ENCODE assay signal across 21 cellular contexts in genomic region chr1:21813542-21813941, GRCh38. TPM values are rescaled to one million over a fixed set of nuclear protein-coding genes. Genes with fewer than 3 reads are reported as not detected.
"Had no signal": no experiment of that assay in that cellular context is flagged by ENCODE, and none has a peak within 500 bp of the region (broad histone marks: within the 10 kb centered on the region; RNA-seq: fewer than 3 reads in every experiment).

No MANE protein-coding gene starts in this region.

- H3K9me3 Mint-ChIP-seq: activated naive CD4-positive, alpha-beta T cell treated with anti-CD3 and anti-CD28 coated beads, Interleukin-2, amount 50 U/mL, for 24 hours; stimulated activated memory B cell treated with anti-CD40 and anti-IgM and Interleukin-4, amounts not matched to agents 10 μg/mL and 1 μg/mL and 100 μg/mL, for 72 hours had no signal

- H3K27ac ChIP-seq: epithelial cell of prostate, foreskin keratinocyte, hepatocyte, testis, upper lobe of left lung had no signal

- H3K36me3 ChIP-seq: spleen, upper lobe of left lung had no signal

- H3K4me1 ChIP-seq: foreskin keratinocyte, testis had no signal

- H3K36me3 Mint-ChIP-seq: activated naive CD4-positive, alpha-beta T cell treated with anti-CD3 and anti-CD28 coated beads, Interleukin-2, amount 50 U/mL, for 24 hours; stimulated activated memory B cell treated with anti-CD40 and anti-IgM and Interleukin-4, amounts not matched to agents 10 μg/mL and 1 μg/mL and 100 μg/mL, for 72 hours had no signal

- H3K9me3 ChIP-seq: spleen, testis, upper lobe of left lung had no signal

- H3K27me3 Mint-ChIP-seq: stimulated activated memory B cell treated with anti-CD40 and anti-IgM and Interleukin-4, amounts not matched to agents 10 μg/mL and 1 μg/mL and 100 μg/mL, for 72 hours had no signal

- H3K27ac Mint-ChIP-seq: activated naive CD4-positive, alpha-beta T cell treated with anti-CD3 and anti-CD28 coated beads, Interleukin-2, amount 50 U/mL, for 24 hours; stimulated activated memory B cell treated with anti-CD40 and anti-IgM and Interleukin-4, amounts not matched to agents 10 μg/mL and 1 μg/mL and 100 μg/mL, for 72 hours had no signal

- DNase-seq: activated CD4-positive, alpha-beta T cell treated with anti-CD3 and anti-CD28 coated beads, Interleukin-2, amount 50 U/mL, for 1 hour; activated CD4-positive, CD25-positive, alpha-beta regulatory T cell; activated CD8-positive, alpha-beta memory T cell treated with anti-CD3 and anti-CD28 coated beads, Interleukin-2, amount 50 U/mL, for 48 hours; activated effector memory CD4-positive, alpha-beta T cell treated with Interleukin-2 at 50 U/mL for 16 hours; effector CD8-positive, alpha-beta T cell; foreskin keratinocyte; left colon; stimulated activated CD4-positive, alpha-beta T cell treated with anti-CD3 and anti-CD28 coated beads, Interleukin-4, amount 100 ng/mL, for 4 hours; T-helper 1 cell; T-helper 9 cell; testis; upper lobe of left lung had no signal

- H3K27me3 ChIP-seq: hepatocyte, testis had no signal

RNA-seq across cellular contexts. Expression of gene LDLRAD2, which starts 1.5 kb away (rescaled TPM):
- total RNA-seq: cerebellum, fibroblast of lung, foreskin keratinocyte, omental fat pad had no signal
- polyA plus RNA-seq: fibroblast of lung, neural cell had no signal
